In genomic region chr1:9808459-9808858, GRCh38 we compare ENCODE assay signal across 27 cellular contexts. TPM values are rescaled to one million over a fixed set of nuclear protein-coding genes. Genes with fewer than 3 reads are reported as not detected.
DNase-seq lines count a peak whose midpoint lies in the region; ATAC-seq, FAIRE-seq and TF ChIP-seq lines count a peak whose summit lies in the region.
"Had no signal": no experiment of that assay in that cellular context is flagged by ENCODE, and none has a peak within 500 bp of the region (broad histone marks: within the 10 kb centered on the region; RNA-seq: fewer than 3 reads in every experiment).

No MANE protein-coding gene starts in this region.

- ATAC-seq in RWPE2 (ENCODE audit: low read depth) (no peak), left lung (peak; percentile 8)
- ATAC-seq: naive thymus-derived CD8-positive, alpha-beta T cell had no signal

- H3K27ac ChIP-seq in RWPE2 (ENCODE audit: poor library complexity, severe bottlenecking) (peak overlapping the region; percentile 19), left lung (no peak overlapping the region), thyroid gland (peak overlapping the region; percentile 58 to 68 (median 61))
- H3K27ac ChIP-seq: adrenal gland, colonic mucosa, ovary, transverse colon had no signal

- DNase-seq in RWPE2 (ENCODE audit: low spot score) (no peak), left lung (no peak), thyroid gland (no peak), GM12891 (ENCODE audit: insufficient read length, low spot score) (no peak), NOMO-1 treated with DMSO at 0.1 percent for 48 hours (lab: John Stamatoyannopoulos, UW; ENCODE audit: unreplicated experiment) (no peak), GDM1 (lab: John Stamatoyannopoulos, UW) (no peak)
- DNase-seq: activated CD4-positive, alpha-beta T cell treated with anti-CD3 and anti-CD28 coated beads, Interleukin-2, amount 10 ng/mL, durations not matched to agents 24 days and 14 days; activated naive CD4-positive, alpha-beta T cell; activated T-cell treated with anti-CD3 and anti-CD28 coated beads, Interleukin-2, amount 50 U/mL, for 24 hours; C1 segment of cervical spinal cord; Caco-2; colonic mucosa; effector CD8-positive, alpha-beta T cell; esophagus squamous epithelium; foreskin melanocyte; GF-D8; HCEC 1CT; midbrain; naive thymus-derived CD8-positive, alpha-beta T cell; NCI-H2029 treated with DMSO at 0.1 percent for 48 hours; NCI-H774; ovary; stimulated activated CD4-positive, alpha-beta T cell treated with anti-CD3 and anti-CD28 coated beads, Interleukin-2, amount 100 ng/mL, for 24 hours; transverse colon had no signal

- no peak overlapping the region for H3K4me3 Mint-ChIP-seq in brain
- H3K4me3 Mint-ChIP-seq: activated CD4-positive, alpha-beta T cell treated with anti-CD3 and anti-CD28 coated beads, Interleukin-2, amount 10 ng/mL, durations not matched to agents 24 days and 14 days; activated T-cell treated with anti-CD3 and anti-CD28 coated beads, Interleukin-2, amount 50 U/mL, for 24 hours; T-helper 2 cell treated with Interferon-gamma antibody and Interleukin-4, amounts not matched to agents 5 μg/mL and 100 μg/mL, for 36 hours had no signal

- H3K4me1 Mint-ChIP-seq in brain, result peaks cover 56% of the 10 kb centered on the region

- H3K27me3 Mint-ChIP-seq in brain, result no peaks in the 10 kb centered on the region
- H3K27me3 Mint-ChIP-seq: activated CD4-positive, alpha-beta T cell treated with anti-CD3 and anti-CD28 coated beads, Interleukin-2, amount 10 ng/mL, durations not matched to agents 24 days and 14 days; activated T-cell treated with anti-CD3 and anti-CD28 coated beads, Interleukin-2, amount 50 U/mL, for 24 hours; naive thymus-derived CD8-positive, alpha-beta T cell had no signal

- H3K27me3 ChIP-seq in RWPE2 (ENCODE audit: insufficient read depth, poor library complexity, severe bottlenecking), result no peaks in the 10 kb centered on the region
- H3K27me3 ChIP-seq in left lung, result no peaks in the 10 kb centered on the region
- no peaks in the 10 kb centered on the region for H3K27me3 ChIP-seq in thyroid gland
- H3K27me3 ChIP-seq: adrenal gland, colonic mucosa, esophagus squamous epithelium, ovary, transverse colon had no signal

- H3K9me3 ChIP-seq in RWPE2 (ENCODE audit: severe bottlenecking) (peaks cover 2% of the 10 kb centered on the region), left lung (no peaks in the 10 kb centered on the region), thyroid gland (no peaks in the 10 kb centered on the region)
- H3K9me3 ChIP-seq: adrenal gland, Caco-2, colonic mucosa, esophagus squamous epithelium, ovary, transverse colon had no signal

- H3K4me3 ChIP-seq in RWPE2 (ENCODE audit: severe bottlenecking) (no peak overlapping the region), left lung (no peak overlapping the region), thyroid gland (replicated peaks in 1 of 3) (no peak overlapping the region)
- H3K4me3 ChIP-seq: adrenal gland, colonic mucosa, esophagus squamous epithelium, ovary, transverse colon had no signal

- no peaks in the 10 kb centered on the region for H3K9me3 Mint-ChIP-seq in brain
- H3K9me3 Mint-ChIP-seq: activated CD4-positive, alpha-beta T cell treated with anti-CD3 and anti-CD28 coated beads, Interleukin-2, amount 10 ng/mL, durations not matched to agents 24 days and 14 days; activated T-cell treated with anti-CD3 and anti-CD28 coated beads, Interleukin-2, amount 50 U/mL, for 24 hours; naive thymus-derived CD8-positive, alpha-beta T cell; T-helper 2 cell treated with Interferon-gamma antibody and Interleukin-4, amounts not matched to agents 5 μg/mL and 100 μg/mL, for 36 hours had no signal

- intact Hi-C loops in left lung (cut with DNase I) (no loop called here), thyroid gland (cut with DNase I) (no loop called here)

- no peak for TF ChIP-seq CTCF in RWPE2 (IDR thresholded peaks at IDR 0.05; ENCODE audit: poor library complexity, severe bottlenecking)
- TF ChIP-seq CTCF in brain (conservative IDR thresholded peaks at IDR 0.05), result no peak
- no peak for TF ChIP-seq CTCF in left lung (IDR thresholded peaks at IDR 0.05)
- TF ChIP-seq CTCF in thyroid gland (IDR thresholded peaks at IDR 0.05), result no peak

- peak overlapping the region in 3 of 5 experiments; percentile 20 to 80 (median 43) for H3K27ac Mint-ChIP-seq in brain
- H3K27ac Mint-ChIP-seq: activated CD4-positive, alpha-beta T cell treated with anti-CD3 and anti-CD28 coated beads, Interleukin-2, amount 10 ng/mL, durations not matched to agents 24 days and 14 days; T-helper 2 cell treated with Interferon-gamma antibody and Interleukin-4, amounts not matched to agents 5 μg/mL and 100 μg/mL, for 36 hours had no signal

- TF ChIP-seq POLR2A in thyroid gland (IDR thresholded peaks at IDR 0.05), result no peak
- no peak for TF ChIP-seq POLR2A in GM12891 (IDR thresholded peaks at IDR 0.05; ENCODE audit: low read depth, low read length)

- peaks cover 14% of the 10 kb centered on the region; the same call in 1 of the 2 replicates for H3K36me3 ChIP-seq in RWPE2 (ENCODE audit: low read depth)
- H3K36me3 ChIP-seq in left lung, result no peaks in the 10 kb centered on the region
- no peaks in the 10 kb centered on the region for H3K36me3 ChIP-seq in thyroid gland
- H3K36me3 ChIP-seq: adrenal gland, colonic mucosa, esophagus squamous epithelium, ovary, transverse colon had no signal

- H3K4me1 ChIP-seq in RWPE2 (ENCODE audit: insufficient read depth, poor library complexity, severe bottlenecking), result peaks cover 25% of the 10 kb centered on the region
- no peaks in the 10 kb centered on the region for H3K4me1 ChIP-seq in left lung
- peaks cover 53 to 74% of the 10 kb centered on the region in 2 donors for H3K4me1 ChIP-seq in thyroid gland

- FAIRE-seq in GM12891 (lab: Jason Lieb, UNC), result no peak

- peaks cover 24% of the 10 kb centered on the region for H3K36me3 Mint-ChIP-seq in brain

- 66 to 84% methylated on average over 8 of the region's 8 CpGs for WGBS in thyroid gland, 2 donors

TF ChIP-seq in GM12891, 5 proteins besides CTCF, POLR2A, EP300 and RAD21:
- no peak for TF ChIP-seq SPI1 (IDR thresholded peaks at IDR 0.05; ENCODE audit: low read depth, low read length)
- TF ChIP-seq TAF1 (IDR thresholded peaks at IDR 0.05; ENCODE audit: low read depth, low read length), result no peak
- no peak for TF ChIP-seq PAX5 (IDR thresholded peaks at IDR 0.05; ENCODE audit: insufficient read depth, low read length, severe bottlenecking)
- no peak for TF ChIP-seq POU2F2 (IDR thresholded peaks at IDR 0.05; ENCODE audit: low read depth, low read length)
- no peak for TF ChIP-seq POLR2AphosphoS5 (IDR thresholded peaks at IDR 0.05; ENCODE audit: low read depth, low read length)

RNA-seq across cellular contexts. Expression of gene CLSTN1, which starts 15.3 kb away (rescaled TPM):
- 416 TPM for polyA plus RNA-seq in brain (ENCODE audit: insufficient read depth, low read depth, low replicate concordance)
- total RNA-seq in left lung (100 to 1,000 TPM in 1 of 2 donors, 10 to 100 TPM in 1; 73.1 to 106 TPM), thyroid gland (10 to 100 TPM; 59.5 to 85.0 (median 81.5) TPM)
- 34.9 TPM for polyA plus RNA-seq in GM12891 (2012; ENCODE audit: low read depth, missing spikeins)

Comparison
In these comparisons a context has a peak if more than half of its experiments do, and no peak if none do; other contexts are left out.
1. H3K27ac ChIP-seq: peak in RWPE2 (single experiment) and thyroid gland (3 of 3); none in left lung (0 of 2).